In genomic region chr18:46333371-46334199, GRCh38 we compare ENCODE assay signal across 8 cellular contexts.
DNase-seq lines count a peak whose midpoint lies in the region; ATAC-seq and TF ChIP-seq lines count a peak whose summit lies in the region.

No MANE protein-coding gene starts in this region.

- in situ Hi-C loops in KBM-7 (cut with MboI; ENCODE audit: low pct_unique_long_range_greater_than_20kb, low sequenced_read_pairs), result no loop called here

- H3K27ac Mint-ChIP-seq in activated CD8-positive, alpha-beta T cell treated with anti-CD3 and anti-CD28 coated beads for 36 hours, result peak overlapping the region; percentile 1
- H3K27ac Mint-ChIP-seq in neural crest cell (ENCODE audit: unreplicated experiment), result peak overlapping the region; percentile 9

- peaks cover 9% of the 10 kb centered on the region for H3K4me1 ChIP-seq in foreskin keratinocyte

- POLR2A ChIA-PET in activated CD8-positive, alpha-beta T cell treated with anti-CD3 and anti-CD28 coated beads for 36 hours (lab: Charles Lee), result interaction anchor here (0.9 to 1.0 kb wide), 3 partner anchors 10 to 31 kb away, joined by 3 read pairs; no protein-coding TSS in a partner anchor

- H3K36me3 Mint-ChIP-seq in activated CD8-positive, alpha-beta T cell treated with anti-CD3 and anti-CD28 coated beads for 36 hours (ENCODE audit: low read depth), result no peaks in the 10 kb centered on the region
- H3K36me3 Mint-ChIP-seq in neural crest cell (ENCODE audit: low read depth), result peaks cover 2% of the 10 kb centered on the region

- DNase-seq in DMS79 (lab: John Stamatoyannopoulos, UW), result peak; percentile 43
- peak; percentile 75 for DNase-seq in NCI-H1092 (lab: John Stamatoyannopoulos, UW)
- peak; percentile 53 for DNase-seq in activated CD8-positive, alpha-beta T cell treated with anti-CD3 and anti-CD28 coated beads for 36 hours
- DNase-seq in foreskin keratinocyte, result peak; percentile 25 to 51
- DNase-seq in neural crest cell (ENCODE audit: low read depth, low spot score), result peak; percentile 63
- DNase-seq in KBM-7, result no peak

- intact Hi-C loops in activated CD8-positive, alpha-beta T cell treated with anti-CD3 and anti-CD28 coated beads for 36 hours (cut with micrococcal nuclease), result no loop called here

- H3K27ac ChIP-seq in foreskin keratinocyte, result no peak overlapping the region

- H3K27me3 Mint-ChIP-seq in activated CD8-positive, alpha-beta T cell treated with anti-CD3 and anti-CD28 coated beads for 36 hours, result peaks cover 63% of the 10 kb centered on the region
- H3K27me3 Mint-ChIP-seq in neural crest cell (ENCODE audit: low read depth), result peaks cover 14% of the 10 kb centered on the region

- CTCF ChIA-PET in activated CD8-positive, alpha-beta T cell treated with anti-CD3 and anti-CD28 coated beads for 36 hours (lab: Charles Lee), result interaction anchor here (0.7 to 1.3 kb wide), 2 partner anchors 160 to 324 kb away, joined by 3 to 6 read pairs; a partner anchor contains a TSS

- peak overlapping the region; percentile 66 for H3K4me3 Mint-ChIP-seq in activated CD8-positive, alpha-beta T cell treated with anti-CD3 and anti-CD28 coated beads for 36 hours
- peak overlapping the region; percentile 86 for H3K4me3 Mint-ChIP-seq in neural crest cell

- no peak for TF ChIP-seq CTCF in activated CD8-positive, alpha-beta T cell treated with anti-CD3 and anti-CD28 coated beads for 36 hours (IDR thresholded peaks at IDR 0.05)
- TF ChIP-seq CTCF in foreskin keratinocyte (conservative IDR thresholded peaks at IDR 0.05) (no peak), neural crest cell (conservative IDR thresholded peaks at IDR 0.05) (no peak)

- H3K27me3 ChIP-seq in foreskin keratinocyte, result no peaks in the 10 kb centered on the region

- ATAC-seq in activated CD8-positive, alpha-beta T cell treated with anti-CD3 and anti-CD28 coated beads for 36 hours, result peak; percentile 71
- ATAC-seq in foreskin keratinocyte, result peak; percentile 71
- no peak for ATAC-seq in GM21360 (IDR thresholded peaks at IDR 0.05; ENCODE audit: unreplicated experiment)
- no peak for ATAC-seq in HG02798 (IDR thresholded peaks at IDR 0.05; ENCODE audit: poor library complexity, unreplicated experiment)

- no peaks in the 10 kb centered on the region for H3K9me3 Mint-ChIP-seq in activated CD8-positive, alpha-beta T cell treated with anti-CD3 and anti-CD28 coated beads for 36 hours
- H3K9me3 Mint-ChIP-seq in neural crest cell, result no peaks in the 10 kb centered on the region

- H3K4me1 Mint-ChIP-seq in activated CD8-positive, alpha-beta T cell treated with anti-CD3 and anti-CD28 coated beads for 36 hours (ENCODE audit: low read depth), result peaks cover 22% of the 10 kb centered on the region
- peaks cover 53% of the 10 kb centered on the region for H3K4me1 Mint-ChIP-seq in neural crest cell

Comparison
In these comparisons a context has a peak if more than half of its experiments do, and no peak if none do; other contexts are left out.
1. ATAC-seq: peak in activated CD8-positive, alpha-beta T cell treated with anti-CD3 and anti-CD28 coated beads for 36 hours (single experiment) and foreskin keratinocyte (single experiment); none in GM21360 (single experiment) and HG02798 (single experiment).